In genomic region chr12:3263939-3264699, GRCh38 we compare ENCODE assay signal across 25 cellular contexts.
DNase-seq lines count a peak whose midpoint lies in the region; ATAC-seq and TF ChIP-seq lines count a peak whose summit lies in the region.
"Had no signal": no experiment of that assay in that cellular context is flagged by ENCODE, and none has a peak within 500 bp of the region (broad histone marks: within the 10 kb centered on the region; RNA-seq: fewer than 3 reads in every experiment).

No MANE protein-coding gene starts in this region.

- no peak overlapping the region for H3K4me3 ChIP-seq in HEK293 (ENCODE audit: low read depth, low read length)
- no peak overlapping the region for H3K4me3 ChIP-seq in WERI-Rb-1 (ENCODE audit: low read depth, low read length)
- no peak overlapping the region for H3K4me3 ChIP-seq in cardiac muscle cell
- H3K4me3 ChIP-seq: BLaER1 treated with 17β-estradiol and CSF1 and Interleukin-3, amounts not matched to agents 10 nM and 100 nM; breast epithelium; K562 had no signal

- no peaks in the 10 kb centered on the region for H3K27me3 ChIP-seq in WERI-Rb-1 (ENCODE audit: insufficient read depth, low read depth, severe bottlenecking)
- no peaks in the 10 kb centered on the region for H3K27me3 ChIP-seq in cardiac muscle cell
- H3K27me3 ChIP-seq: breast epithelium had no signal

- intact Hi-C loops in MCF 10A (cut with micrococcal nuclease): no loop called here

- H3K4me3 Mint-ChIP-seq in nephron (peak overlapping the region in 2 of 3 experiments; percentile 19 to 25), MCF 10A (ENCODE audit: unreplicated experiment) (no peak overlapping the region)
- H3K4me3 Mint-ChIP-seq: activated naive CD4-positive, alpha-beta T cell treated with anti-CD3 and anti-CD28 coated beads, Interleukin-2, amount 50 U/mL, for 24 hours; immature natural killer cell; mesothelial cell of epicardium had no signal

- H3K27ac ChIP-seq in HEK293 (ENCODE audit: extremely low read depth, low read depth, low read length) (no peak overlapping the region), WERI-Rb-1 (peak overlapping the region; percentile 47), cardiac muscle cell (peak overlapping the region; percentile 52)
- H3K27ac ChIP-seq: BLaER1 treated with 17β-estradiol and CSF1 and Interleukin-3, amounts not matched to agents 10 nM and 100 nM; breast epithelium had no signal

- H3K36me3 Mint-ChIP-seq in nephron (ENCODE audit: low read depth) (no peaks in the 10 kb centered on the region), MCF 10A (ENCODE audit: insufficient read depth, unreplicated experiment) (peaks cover 13% of the 10 kb centered on the region)
- H3K36me3 Mint-ChIP-seq: activated naive CD4-positive, alpha-beta T cell treated with anti-CD3 and anti-CD28 coated beads, Interleukin-2, amount 50 U/mL, for 24 hours; immature natural killer cell; mesothelial cell of epicardium had no signal

- peaks cover 69% of the 10 kb centered on the region for H3K4me1 Mint-ChIP-seq in nephron
- H3K4me1 Mint-ChIP-seq in MCF 10A (ENCODE audit: insufficient read depth, unreplicated experiment): no peaks in the 10 kb centered on the region
- H3K4me1 Mint-ChIP-seq: activated naive CD4-positive, alpha-beta T cell treated with anti-CD3 and anti-CD28 coated beads, Interleukin-2, amount 50 U/mL, for 24 hours; immature natural killer cell had no signal

- H3K36me3 ChIP-seq in HEK293 (ENCODE audit: control insufficient read depth in 2 of 2, insufficient read depth in 1 of 2, low read length in 2 of 2) (no peaks in the 10 kb centered on the region), WERI-Rb-1 (peaks cover 80% of the 10 kb centered on the region), cardiac muscle cell (no peaks in the 10 kb centered on the region)
- H3K36me3 ChIP-seq: BLaER1 treated with 17β-estradiol and CSF1 and Interleukin-3, amounts not matched to agents 10 nM and 100 nM; breast epithelium had no signal

- ATAC-seq in GM19395 (IDR thresholded peaks at IDR 0.05; ENCODE audit: unreplicated experiment): no peak
- ATAC-seq: K562 had no signal

- H3K9me3 ChIP-seq in HEK293 (ENCODE audit: control insufficient read depth, insufficient read depth, low read depth, low read length) (no peaks in the 10 kb centered on the region), WERI-Rb-1 (ENCODE audit: severe bottlenecking) (no peaks in the 10 kb centered on the region), cardiac muscle cell (ENCODE audit: low read depth) (no peaks in the 10 kb centered on the region)
- H3K9me3 ChIP-seq: BLaER1 treated with 17β-estradiol and CSF1 and Interleukin-3, amounts not matched to agents 10 nM and 100 nM; breast epithelium had no signal

- peaks cover 11% of the 10 kb centered on the region for H3K27me3 Mint-ChIP-seq in nephron (ENCODE audit: low read depth)
- no peaks in the 10 kb centered on the region for H3K27me3 Mint-ChIP-seq in MCF 10A (ENCODE audit: insufficient read depth, unreplicated experiment)
- H3K27me3 Mint-ChIP-seq: activated naive CD4-positive, alpha-beta T cell treated with anti-CD3 and anti-CD28 coated beads, Interleukin-2, amount 50 U/mL, for 24 hours; progenitor cell of endocrine pancreas had no signal

- H3K4me1 ChIP-seq in HEK293 (ENCODE audit: control insufficient read depth, insufficient read depth, low read length) (no peaks in the 10 kb centered on the region), cardiac muscle cell (ENCODE audit: low read depth) (peaks cover 38% of the 10 kb centered on the region)
- H3K4me1 ChIP-seq: breast epithelium had no signal

- H3K27ac Mint-ChIP-seq in nephron: peak overlapping the region; percentile 0 to 63 (median 23)
- H3K27ac Mint-ChIP-seq in MCF 10A (ENCODE audit: low read depth, unreplicated experiment): no peak overlapping the region
- H3K27ac Mint-ChIP-seq: activated naive CD4-positive, alpha-beta T cell treated with anti-CD3 and anti-CD28 coated beads, Interleukin-2, amount 50 U/mL, for 24 hours; immature natural killer cell; mesothelial cell of epicardium had no signal

- BruUV-seq in MCF 10A (replicated peaks; lab: Mats Ljungman, UMichigan): no TSS peak

- TF ChIP-seq CTCF in HEK293 (tag by site-specific recombination; IDR thresholded peaks at IDR 0.05) (no peak), WERI-Rb-1 (IDR thresholded peaks at IDR 0.05; ENCODE audit: low read depth, low read length) (no peak), cardiac muscle cell (IDR thresholded peaks at IDR 0.05; ENCODE audit: low read depth, low read length) (no peak), nephron (IDR thresholded peaks at IDR 0.05; ENCODE audit: unreplicated experiment in 3 of 3) (no peak), MCF 10A (IDR thresholded peaks at IDR 0.05; ENCODE audit: unreplicated experiment) (no peak)

- no peak for DNase-seq in WERI-Rb-1
- no peak for DNase-seq in cardiac muscle cell (ENCODE audit: low read depth in 1 of 2, low spot score in 1 of 2)
- no peak for DNase-seq in HK-2 (ENCODE audit: unreplicated experiment)
- DNase-seq in MCF 10A (ENCODE audit: unreplicated experiment): no peak
- DNase-seq: activated CD4-positive, alpha-beta T cell treated with anti-CD3 and anti-CD28 coated beads for 48 hours; amniotic stem cell; COR-L47; DMS79; GDM1; GOT3; immature natural killer cell; NCI-H1092; NCI-H187; NCI-H510A; stimulated activated CD4-positive, alpha-beta T cell treated with anti-CD3 and anti-CD28 coated beads, Interleukin-15, amount 100 ng/mL, for 24 hours; stimulated activated CD4-positive, alpha-beta T cell treated with anti-CD3 and anti-CD28 coated beads, Interleukin-4, amount 100 ng/mL, for 4 hours had no signal

- CTCF ChIA-PET in HEK293 (lab: Yijun Ruan, JAX): interaction anchor here (1.0 to 1.4 kb wide), 2 partner anchors 11 to 191 kb away, joined by 4 to 5 read pairs; no protein-coding TSS in a partner anchor
- CTCF ChIA-PET in MCF 10A (lab: Yijun Ruan, JAX): interaction anchor here (0.7 to 1.1 kb wide), 3 partner anchors 11 to 191 kb away, joined by 3 read pairs; no protein-coding TSS in a partner anchor

- POLR2A ChIA-PET in HEK293 (lab: Yijun Ruan, JAX) (no interaction called here), MCF 10A (lab: Yijun Ruan, JAX) (no interaction called here)

- H3K9me3 Mint-ChIP-seq in nephron (no peaks in the 10 kb centered on the region), MCF 10A (ENCODE audit: unreplicated experiment) (no peaks in the 10 kb centered on the region)
- H3K9me3 Mint-ChIP-seq: activated naive CD4-positive, alpha-beta T cell treated with anti-CD3 and anti-CD28 coated beads, Interleukin-2, amount 50 U/mL, for 24 hours; mesothelial cell of epicardium had no signal

TF ChIP-seq in HEK293, 187 proteins besides CTCF, POLR2A, EP300 and RAD21 (continues in another document):
- peak; percentile 82 for TF ChIP-seq ZNF341 (tag by site-specific recombination; IDR thresholded peaks at IDR 0.05; ENCODE audit: low read depth)
- TF ChIP-seq ZNF600 (tag by site-specific recombination; IDR thresholded peaks at IDR 0.05): peak; percentile 84
- no peak for TF ChIP-seq ZNF174 (tag by site-specific recombination; IDR thresholded peaks at IDR 0.05)
- TF ChIP-seq SP7 (tag by site-specific recombination; IDR thresholded peaks at IDR 0.05): no peak
- TF ChIP-seq FEZF1 (tag by site-specific recombination; IDR thresholded peaks at IDR 0.05): no peak
- TF ChIP-seq ZBTB21 (tag by site-specific recombination; IDR thresholded peaks at IDR 0.05): no peak
- no peak for TF ChIP-seq ZEB2 (tag by site-specific recombination; IDR thresholded peaks at IDR 0.05)
- no peak for TF ChIP-seq ZNF274 (IDR thresholded peaks at IDR 0.05; ENCODE audit: low read length)
- TF ChIP-seq ZNF274 (tag by site-specific recombination; IDR thresholded peaks at IDR 0.05; ENCODE audit: borderline replicate concordance): no peak
- no peak for TF ChIP-seq ZNF114 (tag by site-specific recombination; IDR thresholded peaks at IDR 0.05)
- no peak for TF ChIP-seq ZNF558 (tag by site-specific recombination; IDR thresholded peaks at IDR 0.05)
- TF ChIP-seq ZNF785 (tag by site-specific recombination; IDR thresholded peaks at IDR 0.05): no peak
- TF ChIP-seq ZNF518A (tag by site-specific recombination; conservative IDR thresholded peaks at IDR 0.05; ENCODE audit: low read depth): no peak
- TF ChIP-seq ZNF561 (tag by site-specific recombination; IDR thresholded peaks at IDR 0.05; ENCODE audit: borderline replicate concordance): no peak
- peak; percentile 37; the same call in 1 of the 2 replicates for TF ChIP-seq IKZF3 (tag by site-specific recombination; IDR thresholded peaks at IDR 0.05)
